3 cellular contexts compared by ENCODE assay signal in the genomic region with DNA sequence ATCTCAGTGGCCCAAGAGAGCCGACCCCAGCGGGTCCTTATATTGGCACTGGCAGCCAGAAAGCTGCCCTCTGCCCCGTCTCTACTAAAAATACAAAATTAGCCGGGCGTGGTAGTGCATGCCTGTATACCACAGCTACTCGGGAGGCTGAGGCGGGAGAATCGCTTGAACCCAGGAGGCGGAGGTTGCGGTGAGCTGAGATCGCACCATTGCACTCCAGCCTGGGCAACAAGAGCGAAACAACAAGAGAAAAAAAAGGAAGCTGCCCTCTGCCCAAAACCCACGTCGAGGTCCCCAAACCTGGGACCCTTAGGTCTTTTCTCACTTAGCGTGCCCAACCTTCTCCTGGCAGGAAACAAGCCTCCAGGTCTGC. TPM values are rescaled to one million over a fixed set of nuclear protein-coding genes. Genes with fewer than 3 reads are reported as not detected.
TF ChIP-seq lines count a peak whose summit lies in the region.
"Not testable (repeated sequence)": the region's sequence is repeated elsewhere in the genome, so short reads cannot be mapped to it uniquely, and the experiment has no call there.
"Had no signal": no experiment of that assay in that cellular context is flagged by ENCODE, and none has a peak within 500 bp of the region (broad histone marks: within the 10 kb centered on the region; RNA-seq: fewer than 3 reads in every experiment).

No MANE protein-coding gene starts in this region.

- not testable (repeated sequence) for H3K27me3 Mint-ChIP-seq in brain

- TF ChIP-seq CTCF in brain (conservative IDR thresholded peaks at IDR 0.05): not testable (repeated sequence)

- H3K27ac Mint-ChIP-seq in brain: peak overlapping the region in 4 of 5 experiments; percentile 78 to 89 (median 84)

- H3K9me3 Mint-ChIP-seq in brain: not testable (repeated sequence)

- peak overlapping the region; percentile 25 for H3K27ac ChIP-seq in temporal lobe (ENCODE audit: low read depth, low read length)

- peaks cover 14% of the 10 kb centered on the region for H3K36me3 Mint-ChIP-seq in brain

- peak overlapping the region; percentile 87 to 95 (median 90) for H3K4me3 Mint-ChIP-seq in brain

- H3K4me1 Mint-ChIP-seq in brain: peaks cover 31% of the 10 kb centered on the region

RNA-seq across cellular contexts. Expression of a gene that starts 0.9 kb away (rescaled TPM):
- polyA plus RNA-seq in brain (ENCODE audit: insufficient read depth, low read depth, low replicate concordance): 82.8 TPM
- 36.9 TPM for total RNA-seq in temporal lobe

RNA-seq across cellular contexts. Expression of a gene that starts 20.6 kb away (rescaled TPM):
- 2.3 TPM for polyA plus RNA-seq in brain (ENCODE audit: insufficient read depth, low read depth, low replicate concordance)
- not detected for total RNA-seq in temporal lobe
- total RNA-seq: dermis microvascular lymphatic vessel endothelial cell had no signal

RNA-seq across cellular contexts. Expression of a gene that starts 24.0 kb away (rescaled TPM):
- 37.1 TPM for polyA plus RNA-seq in brain (ENCODE audit: insufficient read depth, low read depth, low replicate concordance)
- total RNA-seq in temporal lobe: 17.9 TPM

RNA-seq across cellular contexts. Expression of a gene that starts 42.3 kb away (rescaled TPM):
- not detected for polyA plus RNA-seq in brain (ENCODE audit: insufficient read depth, low read depth, low replicate concordance)
- total RNA-seq in temporal lobe: not detected
- total RNA-seq: dermis microvascular lymphatic vessel endothelial cell had no signal

RNA-seq across cellular contexts. Expression of a gene that starts 51.7 kb away (rescaled TPM):
- polyA plus RNA-seq in brain (ENCODE audit: insufficient read depth, low read depth, low replicate concordance): not detected
- total RNA-seq in temporal lobe: not detected
- total RNA-seq: dermis microvascular lymphatic vessel endothelial cell had no signal
